26 cellular contexts compared by ENCODE assay signal in the genomic region with DNA sequence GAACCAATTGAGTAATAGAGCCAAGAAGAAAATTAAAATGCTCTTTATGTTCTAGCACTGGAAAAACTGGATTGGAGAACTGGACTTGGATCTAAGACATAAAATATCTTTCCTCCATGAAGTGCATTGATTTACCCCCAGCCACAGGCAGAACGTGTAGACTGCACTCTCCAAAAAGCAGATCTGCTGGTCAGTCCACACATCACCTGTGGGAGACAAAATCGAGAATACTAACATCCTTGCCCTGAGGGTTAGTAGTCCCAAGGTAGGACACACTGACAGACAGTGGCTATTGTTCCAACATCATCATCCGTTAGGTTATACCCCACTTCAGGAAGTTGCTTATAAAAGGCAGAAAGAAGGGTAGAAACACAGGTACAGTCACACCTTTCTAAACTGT.
A peak's percentile ranks its signal among the peaks of the same experiment; 100 is the strongest.
DNase-seq lines count a peak whose midpoint lies in the region; ATAC-seq and TF ChIP-seq lines count a peak whose summit lies in the region.
"Had no signal": no experiment of that assay in that cellular context is flagged by ENCODE, and none has a peak within 500 bp of the region (broad histone marks: within the 10 kb centered on the region; RNA-seq: fewer than 3 reads in every experiment).

No MANE protein-coding gene starts in this region.

- H4K5ac ChIP-seq in mesendoderm (ENCODE audit: low read length), result no peak overlapping the region

- H3K9me3 ChIP-seq in tibial artery, result no peaks in the 10 kb centered on the region
- H3K9me3 ChIP-seq: spleen had no signal

- WGBS in mesendoderm (ENCODE audit: extremely low coverage, insufficient coverage, low lambda C conversion rate), result no CpG with 5 or more reads among the region's 3 CpGs

- no peak overlapping the region for H2BK120ac ChIP-seq in mesendoderm (ENCODE audit: low read depth, low read length)

- peak overlapping the region; percentile 63; the same call in 1 of the 2 replicates for H3K4me3 Mint-ChIP-seq in HFFc6
- no peak overlapping the region for H3K4me3 Mint-ChIP-seq in effector memory CD8-positive, alpha-beta T cell
- H3K4me3 Mint-ChIP-seq: activated CD4-positive, alpha-beta T cell treated with anti-CD3 and anti-CD28 coated beads, Interleukin-2, amount 10 ng/mL, durations not matched to agents 24 days and 14 days; activated CD8-positive, alpha-beta memory T cell treated with anti-CD3 and anti-CD28 coated beads, Interleukin-2, amount 10 ng/mL, durations not matched to agents 7 days and 5 days; CD4-positive, CD25-positive, alpha-beta regulatory T cell; T-cell had no signal

- H3K79me1 ChIP-seq in mesendoderm (ENCODE audit: low read length), result no peaks in the 10 kb centered on the region

- H2BK5ac ChIP-seq in mesendoderm (ENCODE audit: low read length), result no peak overlapping the region

- in situ Hi-C loops in brain microvascular endothelial cell (cut with HindIII; ENCODE audit: low pct_ligation_motif_present, low sequenced_read_pairs), result no loop called here

- H3K18ac ChIP-seq in mesendoderm (ENCODE audit: low read length), result no peak overlapping the region

- H3K4ac ChIP-seq in mesendoderm (ENCODE audit: low read depth, low read length), result no peak overlapping the region

- no peak overlapping the region for H3K56ac ChIP-seq in mesendoderm (ENCODE audit: low read length)

- no peak for ATAC-seq in effector memory CD8-positive, alpha-beta T cell (replicated peaks)
- ATAC-seq in GM18873 (IDR thresholded peaks at IDR 0.05; ENCODE audit: low FRiP score, unreplicated experiment), result no peak
- ATAC-seq: activated CD8-positive, alpha-beta memory T cell treated with anti-CD3 and anti-CD28 coated beads, Interleukin-2, amount 10 ng/mL, durations not matched to agents 7 days and 5 days; stimulated activated naive CD8-positive, alpha-beta T cell treated with anti-CD3 and anti-CD28 coated beads, Interleukin-15, Interleukin-2, amounts not matched to agents 100 U/mL and 50 U/mL, for 24 hours; T-cell had no signal

- H2BK15ac ChIP-seq in mesendoderm (replicated peaks; ENCODE audit: low read depth), result no peak overlapping the region

- peaks cover 37% of the 10 kb centered on the region for H3K4me1 Mint-ChIP-seq in HFFc6 (ENCODE audit: low read depth)
- peaks cover 0 to 6% of the 10 kb centered on the region in 2 donors for H3K4me1 Mint-ChIP-seq in effector memory CD8-positive, alpha-beta T cell (ENCODE audit: low read depth in 2 of 2)

- TF ChIP-seq CTCF in HFFc6 (IDR thresholded peaks at IDR 0.05) (no peak), brain microvascular endothelial cell (IDR thresholded peaks at IDR 0.05; ENCODE audit: low read depth, low read length, missing control alignments) (no peak), tibial artery (IDR thresholded peaks at IDR 0.05) (no peak)

- H2AK5ac ChIP-seq in mesendoderm (ENCODE audit: low read length), result no peak overlapping the region

- intact Hi-C loops in tibial artery (cut with DNase I; ENCODE audit: low total_unique reads), result no loop called here

- H3K23ac ChIP-seq in mesendoderm (ENCODE audit: low read length), result peak overlapping the region; percentile 24

- H3K4me3 ChIP-seq in brain microvascular endothelial cell (ENCODE audit: low read depth, low read length), result no peak overlapping the region
- no peak overlapping the region for H3K4me3 ChIP-seq in mesendoderm (ENCODE audit: low read length)
- H3K4me3 ChIP-seq in tibial artery, result no peak overlapping the region
- H3K4me3 ChIP-seq: spleen had no signal

- H3K9ac ChIP-seq in mesendoderm (ENCODE audit: low read length), result no peak overlapping the region
- H3K9ac ChIP-seq: KMS-11 had no signal

- H3K27ac ChIP-seq in brain microvascular endothelial cell, result peak overlapping the region; percentile 70
- H3K27ac ChIP-seq in mesendoderm (ENCODE audit: low read depth, low read length), result no peak overlapping the region
- peak overlapping the region; percentile 59 for H3K27ac ChIP-seq in tibial artery
- H3K27ac ChIP-seq: KMS-11, spleen had no signal

- H3K4me1 ChIP-seq in mesendoderm (ENCODE audit: control insufficient read depth, low read depth, low read length) (peaks cover 5% of the 10 kb centered on the region), tibial artery (peaks cover 0 to 50% (median 37%) of the 10 kb centered on the region in 4 donors)

- no peaks in the 10 kb centered on the region for H3K27me3 ChIP-seq in brain microvascular endothelial cell (replicated peaks)
- no peaks in the 10 kb centered on the region for H3K27me3 ChIP-seq in mesendoderm (ENCODE audit: insufficient read depth, low read length, poor library complexity)
- H3K27me3 ChIP-seq in tibial artery, result no peaks in the 10 kb centered on the region
- H3K27me3 ChIP-seq: spleen had no signal

- no peak overlapping the region for H3K4me2 ChIP-seq in mesendoderm (ENCODE audit: low read length)
- H3K4me2 ChIP-seq: KMS-11 had no signal

- no peaks in the 10 kb centered on the region for H3K9me3 Mint-ChIP-seq in HFFc6
- no peaks in the 10 kb centered on the region for H3K9me3 Mint-ChIP-seq in effector memory CD8-positive, alpha-beta T cell
- H3K9me3 Mint-ChIP-seq: T-cell had no signal

- H4K8ac ChIP-seq in mesendoderm (ENCODE audit: low read depth, low read length), result no peak overlapping the region

- no peaks in the 10 kb centered on the region for H3K36me3 Mint-ChIP-seq in HFFc6 (ENCODE audit: low read depth)
- H3K36me3 Mint-ChIP-seq in effector memory CD8-positive, alpha-beta T cell (ENCODE audit: insufficient read depth), result no peaks in the 10 kb centered on the region
- H3K36me3 Mint-ChIP-seq: activated CD8-positive, alpha-beta memory T cell treated with anti-CD3 and anti-CD28 coated beads, Interleukin-2, amount 10 ng/mL, durations not matched to agents 7 days and 5 days; CD4-positive, CD25-positive, alpha-beta regulatory T cell; T-cell had no signal

- no peaks in the 10 kb centered on the region; the same call in 1 of the 2 replicates for H3K27me3 Mint-ChIP-seq in HFFc6 (ENCODE audit: insufficient read depth)
- H3K27me3 Mint-ChIP-seq in effector memory CD8-positive, alpha-beta T cell, result peaks cover 0 to 15% of the 10 kb centered on the region in 2 donors
- H3K27me3 Mint-ChIP-seq: activated CD8-positive, alpha-beta memory T cell treated with anti-CD3 and anti-CD28 coated beads, Interleukin-2, amount 10 ng/mL, durations not matched to agents 7 days and 5 days; T-cell had no signal

- DNase-seq in HFFc6, result no peak
- DNase-seq in brain microvascular endothelial cell, result no peak
- no peak for DNase-seq in mesendoderm
- no peak for DNase-seq in tibial artery
- DNase-seq in effector memory CD8-positive, alpha-beta T cell, result no peak
- no peak for DNase-seq in activated effector memory CD4-positive, alpha-beta T cell treated with anti-CD3 and anti-CD28 coated beads, Interleukin-2, amount 50 U/mL, for 16 hours
- DNase-seq in SIG-M5 treated with dmso at 0.1 percent for 504 hours (lab: John Stamatoyannopoulos, UW; ENCODE audit: unreplicated experiment), result no peak
- DNase-seq: activated CD4-positive, alpha-beta T cell treated with anti-CD3 and anti-CD28 coated beads, Interleukin-2, amount 10 ng/mL, durations not matched to agents 24 days and 14 days; activated CD8-positive, alpha-beta memory T cell treated with anti-CD3 and anti-CD28 coated beads, Interleukin-2, amount 10 ng/mL, durations not matched to agents 7 days and 5 days; activated naive CD4-positive, alpha-beta T cell treated with anti-CD3 and anti-CD28 coated beads, Interleukin-2, amount 50 U/mL, for 16 hours; aorta; CD4-positive, CD25-positive, alpha-beta regulatory T cell; erythroblast; H7; hippocampal formation; MV-4-11; NCI-H1694 treated with DMSO at 0.1 percent for 48 hours; NCI-H748 treated with DMSO at 0.1 percent for 48 hours; retina; Right ventricle myocardium superior; spleen; stimulated activated CD4-positive, alpha-beta T cell treated with anti-CD3 and anti-CD28 coated beads, Interleukin-4, amount 100 ng/mL, for 1 hour; stimulated activated naive CD8-positive, alpha-beta T cell treated with anti-CD3 and anti-CD28 coated beads, Interleukin-15, Interleukin-2, amounts not matched to agents 100 U/mL and 50 U/mL, for 24 hours; T-cell had no signal

- H3K36me3 ChIP-seq in brain microvascular endothelial cell (replicated peaks), result no peaks in the 10 kb centered on the region
- no peaks in the 10 kb centered on the region for H3K36me3 ChIP-seq in mesendoderm (ENCODE audit: control insufficient read depth, insufficient read depth, low read length)
- no peaks in the 10 kb centered on the region for H3K36me3 ChIP-seq in tibial artery
- H3K36me3 ChIP-seq: spleen had no signal

- peak overlapping the region; percentile 83 for H3K27ac Mint-ChIP-seq in HFFc6
- H3K27ac Mint-ChIP-seq in effector memory CD8-positive, alpha-beta T cell, result no peak overlapping the region
- H3K27ac Mint-ChIP-seq: activated CD4-positive, alpha-beta T cell treated with anti-CD3 and anti-CD28 coated beads, Interleukin-2, amount 10 ng/mL, durations not matched to agents 24 days and 14 days; activated CD8-positive, alpha-beta memory T cell treated with anti-CD3 and anti-CD28 coated beads, Interleukin-2, amount 10 ng/mL, durations not matched to agents 7 days and 5 days; CD4-positive, CD25-positive, alpha-beta regulatory T cell; T-cell had no signal

- no peaks in the 10 kb centered on the region for H3K79me2 ChIP-seq in mesendoderm (ENCODE audit: control insufficient read depth, insufficient read depth, low read length)
